ENCODE assay signal across 9 cellular contexts in the genomic region with DNA sequence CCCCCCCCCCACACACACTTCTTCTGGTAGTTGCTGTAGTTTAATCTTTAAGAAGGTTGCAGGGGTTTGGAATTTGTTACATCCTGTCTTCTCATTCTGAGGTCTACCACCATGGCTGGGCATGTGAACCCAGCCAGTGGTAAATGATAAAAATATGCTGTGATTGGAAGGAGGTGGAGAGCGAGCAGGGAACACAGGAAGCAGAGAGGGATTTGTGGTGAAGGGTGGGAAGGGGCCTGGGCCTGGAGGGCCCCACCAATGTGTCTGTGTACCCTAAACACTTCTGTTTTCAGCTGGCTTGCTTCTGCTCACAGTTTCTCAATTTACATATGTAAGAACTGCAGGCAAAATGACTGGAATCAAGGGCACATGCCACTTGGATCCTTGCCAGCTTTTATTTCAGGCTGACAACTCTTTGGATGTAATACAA.
A peak's percentile ranks its signal among the peaks of the same experiment; 100 is the strongest.
DNase-seq lines count a peak whose midpoint lies in the region; ATAC-seq and TF ChIP-seq lines count a peak whose summit lies in the region.
"Had no signal": no experiment of that assay in that cellular context is flagged by ENCODE, and none has a peak within 500 bp of the region (broad histone marks: within the 10 kb centered on the region; RNA-seq: fewer than 3 reads in every experiment).

No MANE protein-coding gene starts in this region.

- no peaks in the 10 kb centered on the region for H3K27me3 ChIP-seq in upper lobe of left lung

- DNase-seq in DMS153 (lab: John Stamatoyannopoulos, UW): peak; percentile 71
- DNase-seq in NCI-H1092 (lab: John Stamatoyannopoulos, UW): peak; percentile 38
- peak; percentile 37 for DNase-seq in SHP77 treated with DMSO at 0.1 percent for 48 hours (lab: John Stamatoyannopoulos, UW)
- DNase-seq in kidney tubule cell (ENCODE audit: low spot score): peak; percentile 88
- DNase-seq in stimulated activated CD4-positive, alpha-beta T cell treated with anti-CD3 and anti-CD28 coated beads, Interleukin-2, amount 100 ng/mL, for 24 hours: no peak
- no peak for DNase-seq in upper lobe of left lung

- H3K9me3 ChIP-seq in upper lobe of left lung: no peaks in the 10 kb centered on the region

- no peaks in the 10 kb centered on the region for H3K36me3 ChIP-seq in upper lobe of left lung

- 33 to 41% methylated on average over 1 of the region's 1 CpG for WGBS in upper lobe of left lung, 2 donors

- TF ChIP-seq CTCF in upper lobe of left lung (IDR thresholded peaks at IDR 0.05): no peak

- H3K4me3 ChIP-seq in upper lobe of left lung: no peak overlapping the region

- H3K27ac ChIP-seq in upper lobe of left lung: peak overlapping the region in 1 of 4 donors; percentile 26

- no peak for TF ChIP-seq POLR2A in upper lobe of left lung (IDR thresholded peaks at IDR 0.05)

- TF ChIP-seq EP300 in upper lobe of left lung (IDR thresholded peaks at IDR 0.05): no peak

- H3K4me1 ChIP-seq in upper lobe of left lung: peaks cover 0 to 15% (median 7%) of the 10 kb centered on the region in 4 donors

- ATAC-seq in GM21825 (IDR thresholded peaks at IDR 0.05; ENCODE audit: unreplicated experiment): no peak
- no peak for ATAC-seq in HG03378 (IDR thresholded peaks at IDR 0.05; ENCODE audit: unreplicated experiment)
- ATAC-seq in upper lobe of left lung (ENCODE audit: low FRiP score in 2 of 2): no peak
- ATAC-seq: HCT116 had no signal

Comparison
In these comparisons a context has a peak if more than half of its experiments do, and no peak if none do; other contexts are left out.
1. DNase-seq: peak in DMS153 (single experiment), NCI-H1092 (single experiment), SHP77 treated with DMSO at 0.1 percent for 48 hours (single experiment) and kidney tubule cell (single experiment); none in stimulated activated CD4-positive, alpha-beta T cell treated with anti-CD3 and anti-CD28 coated beads, Interleukin-2, amount 100 ng/mL, for 24 hours (0 of 2) and upper lobe of left lung (0 of 2).